ENCODE assay signal across 19 cellular contexts in the genomic region with DNA sequence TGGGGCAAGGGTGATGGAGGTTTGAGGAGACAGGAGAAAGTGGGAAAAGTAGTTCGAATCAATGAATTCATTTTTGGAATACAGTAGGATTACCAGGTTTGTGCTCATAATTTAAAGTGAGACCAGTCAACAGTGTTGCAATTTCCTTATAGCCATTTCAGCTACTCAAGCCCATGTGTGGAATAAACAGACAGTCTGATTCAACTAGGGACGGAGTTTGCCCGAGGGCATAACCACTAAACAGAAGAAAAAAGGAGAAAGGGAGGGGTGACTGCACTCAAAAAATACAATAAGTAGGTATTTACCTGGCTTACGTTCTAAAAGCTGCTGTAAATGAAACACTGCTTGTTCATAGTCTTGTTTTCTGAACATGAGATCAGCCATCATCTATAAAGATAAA. TPM values are rescaled to one million over a fixed set of nuclear protein-coding genes. Genes with fewer than 3 reads are reported as not detected.
A peak's percentile ranks its signal among the peaks of the same experiment; 100 is the strongest.
DNase-seq lines count a peak whose midpoint lies in the region; ATAC-seq, FAIRE-seq and TF ChIP-seq lines count a peak whose summit lies in the region.
"Had no signal": no experiment of that assay in that cellular context is flagged by ENCODE, and none has a peak within 500 bp of the region (broad histone marks: within the 10 kb centered on the region; RNA-seq: fewer than 3 reads in every experiment).

No MANE protein-coding gene starts in this region.

- H3K36me3 ChIP-seq in BJ (ENCODE audit: control insufficient read depth, insufficient read depth, low read length), result peaks cover 5% of the 10 kb centered on the region

- no peak overlapping the region for H3K4me3 Mint-ChIP-seq in activated CD8-positive, alpha-beta T cell treated with anti-CD3 and anti-CD28 coated beads for 36 hours
- H3K4me3 Mint-ChIP-seq: activated CD4-positive, alpha-beta T cell treated with anti-CD3 and anti-CD28 coated beads, Interleukin-2, amount 10 ng/mL, durations not matched to agents 7 days and 5 days; activated naive CD8-positive, alpha-beta T cell treated with anti-CD3 and anti-CD28 coated beads, Interleukin-2, amount 10 ng/mL, durations not matched to agents 7 days and 5 days; activated T-cell treated with anti-CD3 and anti-CD28 coated beads, Interleukin-2, amount 50 U/mL, for 24 hours; endodermal cell had no signal

- no peak overlapping the region for H3K4me3 ChIP-seq in BJ (ENCODE audit: low read depth, low read length)
- H3K4me3 ChIP-seq: thyroid gland had no signal

- no peak for TF ChIP-seq CTCF in BJ (IDR thresholded peaks at IDR 0.05; ENCODE audit: insufficient read depth, low read depth, low read length)
- TF ChIP-seq CTCF in activated CD8-positive, alpha-beta T cell treated with anti-CD3 and anti-CD28 coated beads for 36 hours (IDR thresholded peaks at IDR 0.05), result no peak

- H3K4me1 Mint-ChIP-seq in activated CD8-positive, alpha-beta T cell treated with anti-CD3 and anti-CD28 coated beads for 36 hours (ENCODE audit: low read depth), result peaks cover 8% of the 10 kb centered on the region

- H3K36me3 Mint-ChIP-seq in activated CD8-positive, alpha-beta T cell treated with anti-CD3 and anti-CD28 coated beads for 36 hours (ENCODE audit: low read depth), result peaks cover 54% of the 10 kb centered on the region

- no peak overlapping the region for H3K27ac Mint-ChIP-seq in activated CD8-positive, alpha-beta T cell treated with anti-CD3 and anti-CD28 coated beads for 36 hours
- H3K27ac Mint-ChIP-seq: activated CD4-positive, alpha-beta T cell treated with anti-CD3 and anti-CD28 coated beads, Interleukin-2, amount 10 ng/mL, durations not matched to agents 7 days and 5 days; activated naive CD8-positive, alpha-beta T cell treated with anti-CD3 and anti-CD28 coated beads, Interleukin-2, amount 10 ng/mL, durations not matched to agents 7 days and 5 days; activated T-cell treated with anti-CD3 and anti-CD28 coated beads, Interleukin-2, amount 50 U/mL, for 24 hours; endodermal cell had no signal

- no peaks in the 10 kb centered on the region for H3K9me3 Mint-ChIP-seq in activated CD8-positive, alpha-beta T cell treated with anti-CD3 and anti-CD28 coated beads for 36 hours
- H3K9me3 Mint-ChIP-seq: activated CD4-positive, alpha-beta T cell treated with anti-CD3 and anti-CD28 coated beads, Interleukin-2, amount 10 ng/mL, durations not matched to agents 7 days and 5 days; activated naive CD8-positive, alpha-beta T cell treated with anti-CD3 and anti-CD28 coated beads, Interleukin-2, amount 10 ng/mL, durations not matched to agents 7 days and 5 days; activated T-cell treated with anti-CD3 and anti-CD28 coated beads, Interleukin-2, amount 50 U/mL, for 24 hours; endodermal cell had no signal

- ATAC-seq in activated CD8-positive, alpha-beta T cell treated with anti-CD3 and anti-CD28 coated beads for 36 hours, result no peak
- ATAC-seq in GM21381 (IDR thresholded peaks at IDR 0.05; ENCODE audit: unreplicated experiment), result no peak
- ATAC-seq: Panc1 had no signal

- FAIRE-seq in urothelium cell line (lab: Jason Lieb, UNC), result no peak

- intact Hi-C loops in activated CD8-positive, alpha-beta T cell treated with anti-CD3 and anti-CD28 coated beads for 36 hours (cut with micrococcal nuclease), result no loop called here

- DNase-seq in BJ (ENCODE audit: low read depth) (peak; percentile 56), M059J (ENCODE audit: low read depth) (peak; percentile 89), T1000 (lab: John Stamatoyannopoulos, UW) (peak; percentile 22), islet precursor cell (peak; percentile 65), GM19238 (ENCODE audit: insufficient read length, low spot score) (no peak), urothelium cell line (ENCODE audit: low spot score) (no peak)
- DNase-seq in activated CD8-positive, alpha-beta T cell treated with anti-CD3 and anti-CD28 coated beads for 36 hours, result no peak
- DNase-seq: activated CD4-positive, alpha-beta T cell treated with anti-CD3 and anti-CD28 coated beads, Interleukin-2, amount 10 ng/mL, durations not matched to agents 7 days and 5 days; activated naive CD8-positive, alpha-beta T cell treated with anti-CD3 and anti-CD28 coated beads, Interleukin-2, amount 10 ng/mL, durations not matched to agents 7 days and 5 days; activated T-cell treated with anti-CD3 and anti-CD28 coated beads, Interleukin-2, amount 50 U/mL, for 24 hours; central memory CD4-positive, alpha-beta T cell; endodermal cell; MM.1S; NCI-H2227 treated with DMSO at 0.1 percent for 48 hours; nucleus accumbens; stimulated activated CD4-positive, alpha-beta T cell treated with anti-CD3 and anti-CD28 coated beads, Interleukin-4, amount 100 ng/mL, for 1 hour had no signal

- H3K27me3 Mint-ChIP-seq in activated CD8-positive, alpha-beta T cell treated with anti-CD3 and anti-CD28 coated beads for 36 hours, result no peaks in the 10 kb centered on the region
- H3K27me3 Mint-ChIP-seq: activated CD4-positive, alpha-beta T cell treated with anti-CD3 and anti-CD28 coated beads, Interleukin-2, amount 10 ng/mL, durations not matched to agents 7 days and 5 days; activated naive CD8-positive, alpha-beta T cell treated with anti-CD3 and anti-CD28 coated beads, Interleukin-2, amount 10 ng/mL, durations not matched to agents 7 days and 5 days; activated T-cell treated with anti-CD3 and anti-CD28 coated beads, Interleukin-2, amount 50 U/mL, for 24 hours had no signal

- no peaks in the 10 kb centered on the region for H3K27me3 ChIP-seq in BJ (ENCODE audit: control insufficient read depth, insufficient read depth, low read length)
- H3K27me3 ChIP-seq: thyroid gland had no signal

- POLR2A ChIA-PET in BJ (lab: Charles Lee), result interaction anchor here (1.4 kb wide), 1 partner anchor 13 kb away, joined by 3 read pairs; no protein-coding TSS in a partner anchor
- POLR2A ChIA-PET in activated CD8-positive, alpha-beta T cell treated with anti-CD3 and anti-CD28 coated beads for 36 hours (lab: Charles Lee), result no interaction called here

- CTCF ChIA-PET in BJ (lab: Yijun Ruan, JAX), result no interaction called here
- CTCF ChIA-PET in activated CD8-positive, alpha-beta T cell treated with anti-CD3 and anti-CD28 coated beads for 36 hours (lab: Charles Lee), result interaction anchor here (0.9 kb wide), 1 partner anchor 24 kb away, joined by 4 read pairs; no protein-coding TSS in a partner anchor

RNA-seq across cellular contexts. Expression of gene TTC21B, which starts 55.2 kb away (rescaled TPM):
- 12.1 and 21.1 TPM in 2 replicates for polyA plus RNA-seq in BJ (2011; rRNA removed)
- 16.7 and 20.5 TPM in 2 replicates for polyA minus RNA-seq in BJ (2011; rRNA and poly(A)+ RNA removed)
- total RNA-seq in M059J (2014; rRNA removed; shearing (Covaris generic)), result 9.0 and 14.3 TPM in 2 replicates
- total RNA-seq in activated CD8-positive, alpha-beta T cell treated with anti-CD3 and anti-CD28 coated beads for 36 hours, result 10 to 100 TPM; 22.1 to 24.1 TPM

Comparison
In these comparisons a context has a peak if more than half of its experiments do, and no peak if none do; other contexts are left out.
1. DNase-seq: peak in BJ (single experiment), M059J (single experiment), T1000 (single experiment) and islet precursor cell (single experiment); none in activated CD8-positive, alpha-beta T cell treated with anti-CD3 and anti-CD28 coated beads for 36 hours (single experiment), GM19238 (single experiment) and urothelium cell line (single experiment).